Comparison of ENCODE assay signal across 19 cellular contexts in genomic region chrX:154599531-154599930, GRCh38. TPM values are rescaled to one million over a fixed set of nuclear protein-coding genes. Genes with fewer than 3 reads are reported as not detected.
DNase-seq lines count a peak whose midpoint lies in the region; ATAC-seq, FAIRE-seq and TF ChIP-seq lines count a peak whose summit lies in the region.
"Had no signal": no experiment of that assay in that cellular context is flagged by ENCODE, and none has a peak within 500 bp of the region (broad histone marks: within the 10 kb centered on the region; RNA-seq: fewer than 3 reads in every experiment).

No MANE protein-coding gene starts in this region.

- H3K4me2 ChIP-seq in BLaER1 treated with 17β-estradiol and CSF1 and Interleukin-3, amounts not matched to agents 10 nM and 100 nM = peak overlapping the region in 9 of 11 experiments; percentile 15 to 73 (median 37); a peak in 14 of 22 replicates
- H3K4me2 ChIP-seq in astrocyte (ENCODE audit: low read length) = no peak overlapping the region
- H3K4me2 ChIP-seq: A549, KMS-11 had no signal

- POLR2A ChIA-PET in naive thymus-derived CD8-positive, alpha-beta T cell (lab: Charles Lee) = no interaction called here

- H3K27me3 Mint-ChIP-seq in astrocyte (ENCODE audit: low read depth, unreplicated experiment) = no peaks in the 10 kb centered on the region
- H3K27me3 Mint-ChIP-seq in osteocyte (ENCODE audit: unreplicated experiment) = no peaks in the 10 kb centered on the region
- peaks cover 0 to 2% (median 0%) of the 10 kb centered on the region in 5 donors for H3K27me3 Mint-ChIP-seq in naive thymus-derived CD8-positive, alpha-beta T cell

- H3K27ac Mint-ChIP-seq in astrocyte (ENCODE audit: unreplicated experiment) (peak overlapping the region; percentile 91), osteocyte (ENCODE audit: unreplicated experiment) (no peak overlapping the region)
- no peak overlapping the region for H3K27ac Mint-ChIP-seq in naive thymus-derived CD8-positive, alpha-beta T cell

- no peaks in the 10 kb centered on the region for H3K36me3 ChIP-seq in BLaER1 treated with 17β-estradiol and CSF1 and Interleukin-3, amounts not matched to agents 10 nM and 100 nM
- H3K36me3 ChIP-seq in astrocyte (ENCODE audit: insufficient read depth, low read length) = no peaks in the 10 kb centered on the region

- peaks cover 0 to 4% (median 0%) of the 10 kb centered on the region in 11 experiments; a peak in 2 of 22 replicates for H4K20me1 ChIP-seq in BLaER1 treated with 17β-estradiol and CSF1 and Interleukin-3, amounts not matched to agents 10 nM and 100 nM
- H4K20me1 ChIP-seq in astrocyte (ENCODE audit: insufficient read depth, low read length) = no peaks in the 10 kb centered on the region

- no peaks in the 10 kb centered on the region for H3K36me3 Mint-ChIP-seq in astrocyte (ENCODE audit: low read depth, unreplicated experiment)
- no peaks in the 10 kb centered on the region for H3K36me3 Mint-ChIP-seq in osteocyte (ENCODE audit: unreplicated experiment)
- H3K36me3 Mint-ChIP-seq in naive thymus-derived CD8-positive, alpha-beta T cell = no peaks in the 10 kb centered on the region
- H3K36me3 Mint-ChIP-seq: CD8-positive, alpha-beta memory T cell had no signal

- no peak overlapping the region for H3K27ac ChIP-seq in BLaER1 treated with 17β-estradiol and CSF1 and Interleukin-3, amounts not matched to agents 10 nM and 100 nM
- no peak overlapping the region for H3K27ac ChIP-seq in astrocyte (ENCODE audit: low read depth, low read length)
- H3K27ac ChIP-seq: A549, KMS-11 had no signal

- peaks cover 9 to 44% (median 24%) of the 10 kb centered on the region in 10 experiments; a peak in 18 of 20 replicates for H3K4me1 ChIP-seq in BLaER1 treated with 17β-estradiol and CSF1 and Interleukin-3, amounts not matched to agents 10 nM and 100 nM
- H3K4me1 ChIP-seq in astrocyte (ENCODE audit: insufficient read depth, low read length) = peaks cover 21% of the 10 kb centered on the region

- TF ChIP-seq CTCF in astrocyte (IDR thresholded peaks at IDR 0.05; ENCODE audit: insufficient read depth, low read depth, low read length) (no peak), osteocyte (IDR thresholded peaks at IDR 0.05) (no peak)

- no peak overlapping the region for H3K9ac ChIP-seq in BLaER1 treated with 17β-estradiol and CSF1 and Interleukin-3, amounts not matched to agents 10 nM and 100 nM
- no peak overlapping the region for H3K9ac ChIP-seq in astrocyte (ENCODE audit: low read length)
- H3K9ac ChIP-seq: KMS-11 had no signal

- FAIRE-seq in astrocyte (lab: Jason Lieb, UNC) = no peak
- FAIRE-seq: A549, GM12892, GM18507 had no signal

- H3K9me3 Mint-ChIP-seq in astrocyte (ENCODE audit: unreplicated experiment) (peaks cover 6% of the 10 kb centered on the region), osteocyte (ENCODE audit: unreplicated experiment) (peaks cover 6% of the 10 kb centered on the region)
- peaks cover 0 to 2% (median 0%) of the 10 kb centered on the region in 9 donors for H3K9me3 Mint-ChIP-seq in naive thymus-derived CD8-positive, alpha-beta T cell
- H3K9me3 Mint-ChIP-seq: CD8-positive, alpha-beta memory T cell had no signal

- peaks cover 70 to 100% (median 97%) of the 10 kb centered on the region in 11 experiments for H3K27me3 ChIP-seq in BLaER1 treated with 17β-estradiol and CSF1 and Interleukin-3, amounts not matched to agents 10 nM and 100 nM
- H3K27me3 ChIP-seq in astrocyte (ENCODE audit: insufficient read depth, low read length) = no peaks in the 10 kb centered on the region

- H3K4me3 ChIP-seq in BLaER1 treated with 17β-estradiol and CSF1 and Interleukin-3, amounts not matched to agents 10 nM and 100 nM = no peak overlapping the region
- no peak overlapping the region for H3K4me3 ChIP-seq in astrocyte (ENCODE audit: insufficient read depth, low read depth, low read length)
- H3K4me3 ChIP-seq: A549 had no signal

- H3K4me3 Mint-ChIP-seq in astrocyte (ENCODE audit: unreplicated experiment) (no peak overlapping the region), osteocyte (ENCODE audit: unreplicated experiment) (no peak overlapping the region)
- no peak overlapping the region for H3K4me3 Mint-ChIP-seq in naive thymus-derived CD8-positive, alpha-beta T cell
- H3K4me3 Mint-ChIP-seq: CD8-positive, alpha-beta memory T cell had no signal

- H2AFZ ChIP-seq in astrocyte (ENCODE audit: low read depth, low read length) = no peak overlapping the region

- DNase-seq in M059J (ENCODE audit: low read depth) (peak; percentile 17), astrocyte (ENCODE audit: low read depth) (no peak), osteocyte (ENCODE audit: extremely low spot score, unreplicated experiment) (peak; percentile 75), LoVo (ENCODE audit: low spot score) (no peak)
- DNase-seq in naive thymus-derived CD8-positive, alpha-beta T cell = no peak
- DNase-seq: C1 segment of cervical spinal cord; CD8-positive, alpha-beta memory T cell; NCI-H1092 treated with DMSO at 0.1 percent for 48 hours; NCI-H1694 treated with DMSO at 0.1 percent for 48 hours; NCI-H524; NCI-H82 had no signal

- ATAC-seq in HG03469 (IDR thresholded peaks at IDR 0.05; ENCODE audit: unreplicated experiment) = no peak
- ATAC-seq in naive thymus-derived CD8-positive, alpha-beta T cell = no peak
- ATAC-seq: A549 had no signal

- peaks cover 9 to 36% (median 14%) of the 10 kb centered on the region in 11 experiments; a peak in 20 of 22 replicates for H3K9me3 ChIP-seq in BLaER1 treated with 17β-estradiol and CSF1 and Interleukin-3, amounts not matched to agents 10 nM and 100 nM (replicated peaks in 1 of 11)
- H3K9me3 ChIP-seq in astrocyte (ENCODE audit: insufficient read depth, low read depth, low read length) = no peaks in the 10 kb centered on the region
- H3K9me3 ChIP-seq: A549 had no signal

- peaks cover 35% of the 10 kb centered on the region for H3K4me1 Mint-ChIP-seq in astrocyte (ENCODE audit: low read depth, unreplicated experiment)
- H3K4me1 Mint-ChIP-seq in osteocyte (ENCODE audit: unreplicated experiment) = peaks cover 49% of the 10 kb centered on the region
- peaks cover 4 to 11% (median 8%) of the 10 kb centered on the region in 4 donors for H3K4me1 Mint-ChIP-seq in naive thymus-derived CD8-positive, alpha-beta T cell

- H3K79me2 ChIP-seq in astrocyte (ENCODE audit: insufficient read depth, low read length) = no peaks in the 10 kb centered on the region

RNA-seq across cellular contexts. Expression of gene CTAG1A, which starts 14.6 kb away (rescaled TPM):
- not detected in 2 replicates for total RNA-seq in M059J (2014; rRNA removed; shearing (Covaris generic))
- total RNA-seq in astrocyte = not detected in 2 replicates
- not detected in 2 replicates for total RNA-seq in osteocyte
- total RNA-seq in naive thymus-derived CD8-positive, alpha-beta T cell = not detected
- not detected for polyA plus RNA-seq in naive thymus-derived CD8-positive, alpha-beta T cell
- total RNA-seq: CD8-positive, alpha-beta memory T cell; H4; SK-MEL-5 had no signal
- polyA plus RNA-seq: A549; CD8-positive, alpha-beta memory T cell had no signal

RNA-seq across cellular contexts. Expression of gene CTAG1B, which starts 19.6 kb away (rescaled TPM):
- not detected in 2 replicates for total RNA-seq in M059J (2014; rRNA removed; shearing (Covaris generic))
- total RNA-seq in astrocyte = not detected in 2 replicates
- not detected in 2 replicates for total RNA-seq in osteocyte
- total RNA-seq in naive thymus-derived CD8-positive, alpha-beta T cell = not detected
- not detected for polyA plus RNA-seq in naive thymus-derived CD8-positive, alpha-beta T cell
- total RNA-seq: CD8-positive, alpha-beta memory T cell; H4; SK-MEL-5 had no signal
- polyA plus RNA-seq: A549; CD8-positive, alpha-beta memory T cell had no signal

RNA-seq across cellular contexts. Expression of gene IKBKG, which starts 52.1 kb away (rescaled TPM):
- total RNA-seq in M059J (2014; rRNA removed; shearing (Covaris generic)) = 52.4 and 70.5 TPM in 2 replicates
- total RNA-seq in astrocyte (21.4 and 22.3 TPM in 2 replicates), osteocyte (23.6 and 25.0 TPM in 2 replicates)
- 10 to 100 TPM; 45.0 to 48.2 TPM for total RNA-seq in naive thymus-derived CD8-positive, alpha-beta T cell
- polyA plus RNA-seq in naive thymus-derived CD8-positive, alpha-beta T cell = 10 to 100 TPM; 18.4 to 24.2 (median 19.4) TPM

RNA-seq across cellular contexts. Expression of gene G6PD, which starts 52.9 kb away (rescaled TPM):
- 157 and 205 TPM in 2 replicates for total RNA-seq in M059J (2014; rRNA removed; shearing (Covaris generic))
- total RNA-seq in astrocyte (54.1 and 62.8 TPM in 2 replicates), osteocyte (103 and 108 TPM in 2 replicates)
- 10 to 100 TPM; 58.1 to 59.4 TPM for total RNA-seq in naive thymus-derived CD8-positive, alpha-beta T cell
- 1 to 10 TPM; 6.9 to 7.9 (median 7.1) TPM for polyA plus RNA-seq in naive thymus-derived CD8-positive, alpha-beta T cell

RNA-seq across cellular contexts. Expression of gene CTAG2, which starts 53.8 kb away (rescaled TPM):
- total RNA-seq in M059J (2014; rRNA removed; shearing (Covaris generic)) = 1.1 TPM in 1 of 2 replicates, not detected in the other
- total RNA-seq in astrocyte (not detected in 2 replicates), osteocyte (not detected in 2 replicates)
- total RNA-seq in naive thymus-derived CD8-positive, alpha-beta T cell = 10 to 100 TPM; 12.0 to 13.4 TPM
- polyA plus RNA-seq in naive thymus-derived CD8-positive, alpha-beta T cell = not detected
- total RNA-seq: H4 had no signal
- polyA plus RNA-seq: A549; CD8-positive, alpha-beta memory T cell had no signal

Comparison
In these comparisons a context has a peak if more than half of its experiments do, and no peak if none do; other contexts are left out.
1. DNase-seq: peak in M059J (single experiment) and osteocyte (single experiment); none in astrocyte (single experiment), naive thymus-derived CD8-positive, alpha-beta T cell (0 of 10) and LoVo (single experiment).